ENCODE assay signal across 8 cellular contexts in genomic region chr19:6674408-6674807, GRCh38. TPM values are rescaled to one million over a fixed set of nuclear protein-coding genes. Genes with fewer than 3 reads are reported as not detected.
DNase-seq lines count a peak whose midpoint lies in the region; ATAC-seq, FAIRE-seq and TF ChIP-seq lines count a peak whose summit lies in the region.
"Not testable (repeated sequence)": the region's sequence is repeated elsewhere in the genome, so short reads cannot be mapped to it uniquely, and the experiment has no call there.
"Had no signal": no experiment of that assay in that cellular context is flagged by ENCODE, and none has a peak within 500 bp of the region (broad histone marks: within the 10 kb centered on the region; RNA-seq: fewer than 3 reads in every experiment).

No MANE protein-coding gene starts in this region.

- H3K4me2 ChIP-seq in PC-9, result peak overlapping the region; percentile 60
- peak overlapping the region; percentile 21 to 56 for H3K4me2 ChIP-seq in H1 (ENCODE audit: insufficient read depth in 1 of 2, low read depth in 2 of 2, low read length in 2 of 2)
- not testable (repeated sequence) for H3K4me2 ChIP-seq in neural progenitor cell

- POLR2A ChIA-PET in CD8-positive, alpha-beta memory T cell (lab: Charles Lee), result interaction anchor here (0.6 to 1.3 kb wide), 5 partner anchors 19 to 581 kb away, joined by 3 to 5 read pairs (median 4); partner anchors contain the start of gene GPR108
- POLR2A ChIA-PET in PC-9 (lab: Charles Lee; ENCODE audit: unreplicated experiment), result not testable (repeated sequence)
- POLR2A ChIA-PET in activated CD8-positive, alpha-beta T cell treated with anti-CD3 and anti-CD28 coated beads for 36 hours (lab: Charles Lee), result interaction anchor here (0.8 to 2.5 kb wide), 6 partner anchors 16 to 143 kb away, joined by 3 to 10 read pairs (median 4); partner anchors contain the start of gene TNFSF9
- POLR2A ChIA-PET in H1 (lab: Charles Lee; ENCODE audit: partially characterized antibody), result interaction anchor here (1.0 kb wide), 1 partner anchor 66 kb away, joined by 3 read pairs; no protein-coding TSS in a partner anchor

- 72% methylated on average over 6 of the region's 6 CpGs; no CpG with 5 or more reads in 1 of the 2 experiments for WGBS in H1 (ENCODE audit: extremely low coverage in 1 of 2, insufficient coverage in 1 of 2, insufficient read length in 1 of 2, insufficient replicate concordance in 2 of 2, low coverage in 1 of 2, low lambda C conversion rate in 2 of 2, missing lambda C conversion rate in 1 of 2), 2 experiments

- peak overlapping the region; percentile 61 to 94 (median 73) for H3K4me3 Mint-ChIP-seq in CD8-positive, alpha-beta memory T cell
- H3K4me3 Mint-ChIP-seq in activated CD8-positive, alpha-beta T cell treated with anti-CD3 and anti-CD28 coated beads for 36 hours, result peak overlapping the region; percentile 62
- peak overlapping the region; percentile 85 for H3K4me3 Mint-ChIP-seq in activated naive CD8-positive, alpha-beta T cell
- H3K4me3 Mint-ChIP-seq in neural progenitor cell, result not testable (repeated sequence)

- TF ChIP-seq CTCF in PC-9 (conservative IDR thresholded peaks at IDR 0.05); activated CD8-positive, alpha-beta T cell treated with anti-CD3 and anti-CD28 coated beads for 36 hours (IDR thresholded peaks at IDR 0.05); H1 (IDR thresholded peaks at IDR 0.05; ENCODE audit: control extremely low read depth in 1 of 3, insufficient read depth in 1 of 3, low read depth in 1 of 3, low read length in 3 of 3); neural progenitor cell (IDR thresholded peaks at IDR 0.05): not testable (repeated sequence)

- peak overlapping the region; percentile 76 for H2BK5ac ChIP-seq in H1 (ENCODE audit: low read depth, low read length)

- peaks cover 30% of the 10 kb centered on the region for H3K4me1 ChIP-seq in CD8-positive, alpha-beta memory T cell (ENCODE audit: insufficient read depth, low read length)
- H3K4me1 ChIP-seq in HUES6 (ENCODE audit: control insufficient read depth, insufficient read depth, low read length), result peaks cover 19% of the 10 kb centered on the region
- H3K4me1 ChIP-seq in PC-9 (replicated peaks; ENCODE audit: insufficient read depth), result peaks cover 34% of the 10 kb centered on the region
- H3K4me1 ChIP-seq in H1 (replicated peaks in 1 of 4; ENCODE audit: control insufficient read depth in 3 of 4, insufficient read depth in 4 of 4, low read length in 3 of 4), result peaks cover 3 to 13% (median 7%) of the 10 kb centered on the region in 4 experiments
- not testable (repeated sequence) for H3K4me1 ChIP-seq in neural progenitor cell

- not testable (repeated sequence) for H3K9me2 ChIP-seq in PC-9 (ENCODE audit: insufficient read depth)

- H3K27ac ChIP-seq in CD8-positive, alpha-beta memory T cell (ENCODE audit: low read depth, low read length), result peak overlapping the region; percentile 33
- H3K27ac ChIP-seq in HUES6 (ENCODE audit: low read depth, low read length); H1 (ENCODE audit: low read depth, low read length); neural progenitor cell: not testable (repeated sequence)
- H3K27ac ChIP-seq in PC-9, result peak overlapping the region; percentile 77

- not testable (repeated sequence) for TF ChIP-seq RAD21 in H1 (IDR thresholded peaks at IDR 0.05 in 1 of 2, conservative IDR thresholded peaks at IDR 0.05 in 1 of 2; ENCODE audit: low read depth in 2 of 2, low read length in 2 of 2)

- peak overlapping the region; percentile 32; the same call in 1 of the 2 replicates for H3K18ac ChIP-seq in H1 (ENCODE audit: extremely low read depth, low read length)

- peak overlapping the region; percentile 54 for H4K8ac ChIP-seq in H1 (ENCODE audit: extremely low read depth, insufficient read depth, low read length)

- H3K4me1 Mint-ChIP-seq in CD8-positive, alpha-beta memory T cell, result peaks cover 62 to 78% (median 74%) of the 10 kb centered on the region in 3 donors
- H3K4me1 Mint-ChIP-seq in activated CD8-positive, alpha-beta T cell treated with anti-CD3 and anti-CD28 coated beads for 36 hours (ENCODE audit: low read depth), result peaks cover 70% of the 10 kb centered on the region
- peaks cover 69% of the 10 kb centered on the region for H3K4me1 Mint-ChIP-seq in activated naive CD8-positive, alpha-beta T cell (ENCODE audit: low read depth)
- H3K4me1 Mint-ChIP-seq in neural progenitor cell, result not testable (repeated sequence)

- not testable (repeated sequence) for H4K20me1 ChIP-seq in PC-9 (ENCODE audit: insufficient read depth); H1 (replicated peaks in 1 of 2; ENCODE audit: control insufficient read depth in 1 of 2, insufficient read depth in 2 of 2, low read length in 2 of 2); neural progenitor cell (ENCODE audit: low read depth)

- peak overlapping the region; percentile 28 for H4K5ac ChIP-seq in H1 (ENCODE audit: insufficient read length, low read depth, low read length)

- H3F3A ChIP-seq in PC-9 (ENCODE audit: insufficient read depth, low read depth), result peaks cover 18% of the 10 kb centered on the region
- not testable (repeated sequence) for H3F3A ChIP-seq in neural progenitor cell (ENCODE audit: low read depth)

- not testable (repeated sequence) for FAIRE-seq in H1 (lab: Jason Lieb, UNC)

- not testable (repeated sequence) for H3K23ac ChIP-seq in H1 (ENCODE audit: insufficient read length)

- H3K79me2 ChIP-seq in PC-9 (ENCODE audit: low read depth); H1 (ENCODE audit: control insufficient read depth in 1 of 2, insufficient read depth in 2 of 2, low read length in 2 of 2); neural progenitor cell (ENCODE audit: low read depth): not testable (repeated sequence)

- H3K4me3 ChIP-seq in CD8-positive, alpha-beta memory T cell (ENCODE audit: low read length), result peak overlapping the region; percentile 32
- not testable (repeated sequence) for H3K4me3 ChIP-seq in HUES6 (ENCODE audit: low read depth, low read length); PC-9; neural progenitor cell
- 0 out of 8 replicates have a peak overlapping the region, but pooled peaks of 1 of the 4 experiments have one; percentile 16 for H3K4me3 ChIP-seq in H1 (ENCODE audit: extremely low read depth in 1 of 4, insufficient read depth in 2 of 4, low read depth in 3 of 4, low read length in 4 of 4)

- H3K9me3 Mint-ChIP-seq in CD8-positive, alpha-beta memory T cell; activated naive CD8-positive, alpha-beta T cell (ENCODE audit: low read depth); neural progenitor cell: not testable (repeated sequence)
- peaks cover 12% of the 10 kb centered on the region for H3K9me3 Mint-ChIP-seq in activated CD8-positive, alpha-beta T cell treated with anti-CD3 and anti-CD28 coated beads for 36 hours

- TF ChIP-seq POLR2A in H1 (IDR thresholded peaks at IDR 0.05; ENCODE audit: control extremely low read depth in 1 of 2, low read depth in 2 of 2, low read length in 2 of 2), result not testable (repeated sequence)

- H2BK120ac ChIP-seq in H1 (replicated peaks; ENCODE audit: low read depth, low read length), result peak overlapping the region; percentile 7

- not testable (repeated sequence) for ATAC-seq in activated CD8-positive, alpha-beta T cell treated with anti-CD3 and anti-CD28 coated beads for 36 hours

- not testable (repeated sequence) for H2BK20ac ChIP-seq in H1 (ENCODE audit: low read length)

- DNase-seq in CD8-positive, alpha-beta memory T cell; PC-9; activated CD8-positive, alpha-beta T cell treated with anti-CD3 and anti-CD28 coated beads for 36 hours; H1 (ENCODE audit: low read depth in 1 of 2, low spot score in 2 of 2); neural progenitor cell (ENCODE audit: low spot score): not testable (repeated sequence)

- not testable (repeated sequence) for H3K36me3 ChIP-seq in CD8-positive, alpha-beta memory T cell (ENCODE audit: insufficient read depth, low read length); HUES6 (ENCODE audit: control insufficient read depth, insufficient read depth, low read length); PC-9 (ENCODE audit: low read depth); H1 (ENCODE audit: control insufficient read depth in 2 of 4, insufficient read depth in 4 of 4, low read length in 3 of 4); neural progenitor cell

- H3K56ac ChIP-seq in H1 (replicated peaks; ENCODE audit: insufficient read length, low read depth, low read length), result not testable (repeated sequence)

- CTCF ChIA-PET in CD8-positive, alpha-beta memory T cell (lab: Charles Lee), result interaction anchor here (0.8 to 1.1 kb wide), 3 partner anchors 20 to 62 kb away, joined by 3 read pairs; no protein-coding TSS in a partner anchor
- CTCF ChIA-PET in PC-9 (lab: Charles Lee) (interaction anchor here (0.7 to 1.0 kb wide), 2 partner anchors 158 to 627 kb away, joined by 4 read pairs; no protein-coding TSS in a partner anchor), H1 (lab: Charles Lee; ENCODE audit: partially characterized antibody) (interaction anchor here (0.7 kb wide), 1 partner anchor 157 kb away, joined by 4 read pairs; no protein-coding TSS in a partner anchor)
- CTCF ChIA-PET in activated CD8-positive, alpha-beta T cell treated with anti-CD3 and anti-CD28 coated beads for 36 hours (lab: Charles Lee), result interaction anchor here (0.9 to 1.6 kb wide), 5 partner anchors 13 to 189 kb away, joined by 3 to 6 read pairs (median 4); no protein-coding TSS in a partner anchor

- BruUV-seq in PC-9 (replicated peaks; lab: Mats Ljungman, UMichigan), result not testable (repeated sequence)

- H3K27me3 ChIP-seq in CD8-positive, alpha-beta memory T cell (ENCODE audit: insufficient read depth, low read length, poor library complexity, severe bottlenecking); HUES6 (ENCODE audit: control insufficient read depth, insufficient read depth, low read length); PC-9 (ENCODE audit: insufficient read depth, low read depth); H1 (replicated peaks in 1 of 4; ENCODE audit: control insufficient read depth in 3 of 4, extremely low read depth in 1 of 4, insufficient read depth in 3 of 4, low read length in 3 of 4); neural progenitor cell: not testable (repeated sequence)

- H3K4ac ChIP-seq in H1 (replicated peaks; ENCODE audit: insufficient read length, low read depth, low read length), result peak overlapping the region; percentile 69

- peak overlapping the region; percentile 90 for H2BK12ac ChIP-seq in H1 (ENCODE audit: low read depth, low read length)

- H3K27me3 Mint-ChIP-seq in CD8-positive, alpha-beta memory T cell; activated CD8-positive, alpha-beta T cell treated with anti-CD3 and anti-CD28 coated beads for 36 hours; activated naive CD8-positive, alpha-beta T cell; neural progenitor cell (ENCODE audit: insufficient read depth, low read depth): not testable (repeated sequence)

- H3K79me1 ChIP-seq in H1 (ENCODE audit: low read depth, low read length), result not testable (repeated sequence)

- peak overlapping the region; percentile 14 for H3K9ac ChIP-seq in HUES6 (ENCODE audit: low read length)
- not testable (repeated sequence) for H3K9ac ChIP-seq in H1 (replicated peaks in 1 of 4; ENCODE audit: extremely low read depth in 1 of 4, low read depth in 3 of 4, low read length in 3 of 4); neural progenitor cell

- not testable (repeated sequence) for H3K14ac ChIP-seq in H1 (ENCODE audit: insufficient read length)

- peak overlapping the region; percentile 94 for H4K91ac ChIP-seq in H1 (replicated peaks; ENCODE audit: insufficient read length, low read length)

- peak overlapping the region; percentile 88; the same call in 1 of the 2 replicates for H2BK15ac ChIP-seq in H1 (ENCODE audit: low read length)

- not testable (repeated sequence) for H2AFZ ChIP-seq in PC-9; neural progenitor cell (replicated peaks)
- H2AFZ ChIP-seq in H1 (ENCODE audit: low read length), result peak overlapping the region; percentile 85

- intact Hi-C loops in PC-9 (cut with micrococcal nuclease; ENCODE audit: unreplicated experiment); activated CD8-positive, alpha-beta T cell treated with anti-CD3 and anti-CD28 coated beads for 36 hours (cut with micrococcal nuclease): not testable (repeated sequence)

- not testable (repeated sequence) for H3K9me3 ChIP-seq in CD8-positive, alpha-beta memory T cell (ENCODE audit: low read length); HUES6 (ENCODE audit: control insufficient read depth, insufficient read depth, low read depth, low read length); PC-9 (ENCODE audit: insufficient read depth, low read depth); H1 (ENCODE audit: insufficient read depth in 2 of 2, low read depth in 1 of 2, low read length in 1 of 2); neural progenitor cell (ENCODE audit: low read depth)

- peak overlapping the region; percentile 68 to 99 (median 87) for H3K27ac Mint-ChIP-seq in CD8-positive, alpha-beta memory T cell
- peak overlapping the region; percentile 88 for H3K27ac Mint-ChIP-seq in activated CD8-positive, alpha-beta T cell treated with anti-CD3 and anti-CD28 coated beads for 36 hours
- H3K27ac Mint-ChIP-seq in activated naive CD8-positive, alpha-beta T cell, result peak overlapping the region; percentile 98
- H3K27ac Mint-ChIP-seq in neural progenitor cell, result peak overlapping the region; percentile 35

- H3K23me2 ChIP-seq in H1 (ENCODE audit: low read depth, low read length), result not testable (repeated sequence)

- not testable (repeated sequence) for TF ChIP-seq EP300 in H1 (IDR thresholded peaks at IDR 0.05; ENCODE audit: borderline replicate concordance in 1 of 2, low read depth in 2 of 2, low read length in 2 of 2)

- not testable (repeated sequence) for H2AK5ac ChIP-seq in H1 (ENCODE audit: low read depth, low read length)

- H3K36me3 Mint-ChIP-seq in CD8-positive, alpha-beta memory T cell; activated naive CD8-positive, alpha-beta T cell; neural progenitor cell: not testable (repeated sequence)
- H3K36me3 Mint-ChIP-seq in activated CD8-positive, alpha-beta T cell treated with anti-CD3 and anti-CD28 coated beads for 36 hours (ENCODE audit: low read depth), result peaks cover 17% of the 10 kb centered on the region

RNA-seq across cellular contexts. Expression of gene TNFSF14, which starts 4.4 kb away (rescaled TPM):
- total RNA-seq in CD8-positive, alpha-beta memory T cell, result 100 to 1,000 TPM; 111 to 116 TPM
- 30.7 TPM for polyA plus RNA-seq in CD8-positive, alpha-beta memory T cell
- total RNA-seq in PC-9 (2021), result 0.30 and 0.37 TPM in 2 replicates
- 10 to 100 TPM; 41.7 to 43.8 TPM for total RNA-seq in activated CD8-positive, alpha-beta T cell treated with anti-CD3 and anti-CD28 coated beads for 36 hours
- not detected in 2 replicates for total RNA-seq in H1 (2021; fragmentation: NEBNext Ultra II Directional; extraction: Animal tissue kit (Norgen Biotek cat#: 25700))
- polyA plus RNA-seq in H1 (2011; rRNA removed), result 0.03 TPM in 1 of 2 replicates, not detected in the other
- polyA plus RNA-seq in H1 (2011; cell fraction: cytosol; rRNA removed), result 0.03 TPM
- not detected for polyA plus RNA-seq in H1 (2011; cell fraction: nucleus; rRNA removed)
- 0.06 TPM in 1 of 4 replicates, not detected in the others for polyA plus RNA-seq in H1 (2012, experiment 1 of 2)
- not detected for polyA plus RNA-seq in H1 (2012, experiment 2 of 2)
- 0.02 TPM for polyA plus RNA-seq in H1 (2013, experiment 1 of 2)
- polyA plus RNA-seq in H1 (2013, experiment 2 of 2), result not detected
- polyA minus RNA-seq in H1 (2011; rRNA and poly(A)+ RNA removed), result not detected in 2 replicates
- not detected for polyA minus RNA-seq in H1 (2011; cell fraction: cytosol; rRNA and poly(A)+ RNA removed)
- polyA minus RNA-seq in H1 (2011; cell fraction: nucleus; rRNA and poly(A)+ RNA removed), result not detected
- total RNA-seq in neural progenitor cell (ENCODE audit: low replicate concordance), result not detected in 2 replicates

RNA-seq across cellular contexts. Expression of gene C3, which starts 46.0 kb away (rescaled TPM):
- total RNA-seq in CD8-positive, alpha-beta memory T cell, result 1 to 10 TPM; 1.6 to 1.7 TPM
- polyA plus RNA-seq in CD8-positive, alpha-beta memory T cell, result not detected
- total RNA-seq in PC-9 (2021), result 130 and 132 TPM in 2 replicates
- 1 to 10 TPM in 1 of 2 experiments, under 1 TPM in 1; 0.34 to 1.1 TPM for total RNA-seq in activated CD8-positive, alpha-beta T cell treated with anti-CD3 and anti-CD28 coated beads for 36 hours
- total RNA-seq in H1 (2021; fragmentation: NEBNext Ultra II Directional; extraction: Animal tissue kit (Norgen Biotek cat#: 25700)), result 4.2 and 6.4 TPM in 2 replicates
- 12.8 and 16.6 TPM in 2 replicates for polyA plus RNA-seq in H1 (2011; rRNA removed)
- 16.0 TPM for polyA plus RNA-seq in H1 (2011; cell fraction: cytosol; rRNA removed)
- 34.2 TPM for polyA plus RNA-seq in H1 (2011; cell fraction: nucleus; rRNA removed)
- polyA plus RNA-seq in H1 (2012, experiment 1 of 2), result 11.3 to 16.8 TPM (median 13.0 TPM) in 4 replicates
- 13.6 TPM for polyA plus RNA-seq in H1 (2012, experiment 2 of 2)
- polyA plus RNA-seq in H1 (2013, experiment 1 of 2), result 22.5 TPM
- polyA plus RNA-seq in H1 (2013, experiment 2 of 2), result 24.4 TPM
- polyA minus RNA-seq in H1 (2011; rRNA and poly(A)+ RNA removed), result 16.2 and 28.8 TPM in 2 replicates
- polyA minus RNA-seq in H1 (2011; cell fraction: cytosol; rRNA and poly(A)+ RNA removed), result 31.9 TPM
- 33.2 TPM for polyA minus RNA-seq in H1 (2011; cell fraction: nucleus; rRNA and poly(A)+ RNA removed)
- total RNA-seq in neural progenitor cell (ENCODE audit: low replicate concordance), result 0.25 and 1.5 TPM in 2 replicates
- polyA plus RNA-seq: naive thymus-derived CD4-positive, alpha-beta T cell had no signal

Comparison
In these comparisons a context has a peak if more than half of its experiments do, and no peak if none do; other contexts are left out.
1. H3K27ac Mint-ChIP-seq: peak in every context shown above with its lines; median percentile 98 in activated naive CD8-positive, alpha-beta T cell; 88 in activated CD8-positive, alpha-beta T cell treated with anti-CD3 and anti-CD28 coated beads for 36 hours; 87 in CD8-positive, alpha-beta memory T cell; 35 in neural progenitor cell.
2. RNA of gene TNFSF14, which starts 4.4 kb away (total RNA-seq): 111 to 116 TPM in CD8-positive, alpha-beta memory T cell and 41.7 to 43.8 TPM in activated CD8-positive, alpha-beta T cell treated with anti-CD3 and anti-CD28 coated beads for 36 hours; 0.30 to 0.37 TPM in PC-9, not detected in H1 and not detected in neural progenitor cell; every median in the first group is over 10 times any median in the second.
3. RNA of gene C3, which starts 46.0 kb away (total RNA-seq): 130 to 132 TPM in PC-9; 4.2 to 6.4 TPM in H1, 1.6 to 1.7 TPM in CD8-positive, alpha-beta memory T cell, 0.25 to 1.5 TPM in neural progenitor cell and 0.34 to 1.1 TPM in activated CD8-positive, alpha-beta T cell treated with anti-CD3 and anti-CD28 coated beads for 36 hours; every median in the first group is over 10 times any median in the second.